8 cellular contexts compared by ENCODE assay signal in the genomic region with DNA sequence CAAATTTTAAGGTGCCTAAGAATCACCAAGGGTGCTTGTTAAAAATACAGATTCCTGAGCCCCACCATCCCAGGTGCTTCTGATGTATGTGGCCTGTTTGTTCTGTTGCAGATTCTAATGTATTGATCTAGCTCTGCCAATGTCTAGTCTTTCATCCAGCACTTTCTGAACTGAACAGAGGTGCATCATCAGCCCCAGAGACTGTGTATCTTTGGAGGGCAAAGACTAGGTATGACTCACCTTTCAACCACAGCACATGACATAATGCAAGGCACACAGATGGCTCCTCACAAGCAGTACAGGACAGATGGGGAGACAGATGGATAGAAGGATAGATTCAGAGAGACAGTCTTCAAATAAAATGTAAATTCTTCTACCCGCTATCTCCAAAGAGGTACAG. TPM values are rescaled to one million over a fixed set of nuclear protein-coding genes. Genes with fewer than 3 reads are reported as not detected.
DNase-seq lines count a peak whose midpoint lies in the region; ATAC-seq, FAIRE-seq and TF ChIP-seq lines count a peak whose summit lies in the region.

No MANE protein-coding gene starts in this region.

- H3K9me3 ChIP-seq in mammary epithelial cell (replicated peaks; ENCODE audit: insufficient read depth, low read length) (no peaks in the 10 kb centered on the region), heart right ventricle (no peaks in the 10 kb centered on the region)

- H3K36me3 ChIP-seq in mammary epithelial cell (ENCODE audit: insufficient read depth, low read length) (peaks cover 9% of the 10 kb centered on the region), heart right ventricle (peaks cover 0 to 100% (median 24%) of the 10 kb centered on the region in 9 donors)

- intact Hi-C loops in mammary epithelial cell (cut with micrococcal nuclease) = loop anchor here (2.0 kb wide), 1 partner anchor 14 kb away; no protein-coding TSS in a partner anchor
- intact Hi-C loops in heart right ventricle (cut with DNase I) = no loop called here

- DNase-seq in M059J (ENCODE audit: low read depth) = peak; percentile 90
- peak; percentile 86 for DNase-seq in mammary epithelial cell
- DNase-seq in urothelium cell line (ENCODE audit: low spot score) = peak; percentile 77
- no peak for DNase-seq in MV-4-11 (lab: John Stamatoyannopoulos, UW)
- no peak for DNase-seq in heart right ventricle
- no peak for DNase-seq in NCI-H2081 treated with DMSO at 0.1 percent for 48 hours (lab: John Stamatoyannopoulos, UW)

- H3K79me2 ChIP-seq in mammary epithelial cell (ENCODE audit: insufficient read depth, low read length) = no peaks in the 10 kb centered on the region

- H3K27me3 ChIP-seq in mammary epithelial cell (ENCODE audit: insufficient read depth, low read length) (no peaks in the 10 kb centered on the region), heart right ventricle (no peaks in the 10 kb centered on the region)

- H3K9ac ChIP-seq in mammary epithelial cell (ENCODE audit: insufficient read depth, low read length) = no peak overlapping the region

- BruUV-seq in mammary epithelial cell (replicated peaks; lab: Mats Ljungman, UMichigan) = no TSS peak

- no peak for FAIRE-seq in urothelium cell line (lab: Jason Lieb, UNC)

- CTCF ChIA-PET in mammary epithelial cell (lab: Charles Lee; ENCODE audit: low non-redundant PET) = no interaction called here

- H3K4me3 ChIP-seq in mammary epithelial cell (replicated peaks in 1 of 3; ENCODE audit: insufficient read depth in 1 of 3, low read depth in 2 of 3, low read length in 3 of 3) (no peak overlapping the region), heart right ventricle (no peak overlapping the region)

- 100% methylated on average over 1 of the region's 1 CpG for WGBS in mammary epithelial cell (ENCODE audit: low coverage, missing lambda C conversion rate)
- 100% methylated on average over 1 of the region's 1 CpG for WGBS in heart right ventricle, 2 donors

- no peaks in the 10 kb centered on the region for H4K20me1 ChIP-seq in mammary epithelial cell (ENCODE audit: insufficient read depth, low read length)

- dilution Hi-C loops in mammary epithelial cell (cut with HindIII; ENCODE audit: low sequenced_read_pairs) = loop anchor here (5.0 kb wide), 1 partner anchor 51 kb away; no protein-coding TSS in a partner anchor

- H3K27ac ChIP-seq in mammary epithelial cell (ENCODE audit: insufficient read depth, low read depth, low read length) = peak overlapping the region; percentile 69
- peak overlapping the region in 1 of 10 donors; percentile 62 for H3K27ac ChIP-seq in heart right ventricle

- TF ChIP-seq CTCF in mammary epithelial cell (conservative IDR thresholded peaks at IDR 0.05 in 1 of 2, IDR thresholded peaks at IDR 0.05 in 1 of 2; ENCODE audit: extremely low read depth in 1 of 2, insufficient read depth in 1 of 2, low read depth in 1 of 2, low read length in 2 of 2) (no peak), heart right ventricle (IDR thresholded peaks at IDR 0.05) (no peak)

- H3K4me2 ChIP-seq in mammary epithelial cell (ENCODE audit: insufficient read depth, low read depth, low read length) = no peak overlapping the region

- ATAC-seq in GM18502 (IDR thresholded peaks at IDR 0.05; ENCODE audit: poor library complexity, unreplicated experiment) (peak; percentile 85), GM21723 (IDR thresholded peaks at IDR 0.05; ENCODE audit: unreplicated experiment) (peak; percentile 67), heart right ventricle (no peak)

- no peak overlapping the region for H2AFZ ChIP-seq in mammary epithelial cell (ENCODE audit: low read depth, low read length)

- in situ Hi-C loops in mammary epithelial cell (cut with MboI; ENCODE audit: low sequenced_read_pairs in 2 of 2) = no loop called here

- H3K4me1 ChIP-seq in mammary epithelial cell (ENCODE audit: insufficient read depth, low read length) (peaks cover 51% of the 10 kb centered on the region), heart right ventricle (peaks cover 0 to 37% (median 0%) of the 10 kb centered on the region in 9 donors)

RNA-seq across cellular contexts. Expression of a gene that starts 32.3 kb away (rescaled TPM):
- 73.2 and 87.1 TPM in 2 replicates for total RNA-seq in M059J (2014; rRNA removed; shearing (Covaris generic))
- 10 to 100 TPM; 22.5 to 43.2 TPM for total RNA-seq in mammary epithelial cell
- polyA plus RNA-seq in mammary epithelial cell = 25.8 TPM
- 2.3 TPM for polyA minus RNA-seq in mammary epithelial cell
- total RNA-seq in heart right ventricle = 10 to 100 TPM; 17.2 to 41.1 (median 26.5) TPM
- 10 to 100 TPM; 32.8 to 44.3 TPM for polyA plus RNA-seq in heart right ventricle

Comparison
In these comparisons a context has a peak if more than half of its experiments do, and no peak if none do; other contexts are left out.
1. ATAC-seq: peak in GM18502 (single experiment) and GM21723 (single experiment); none in heart right ventricle (0 of 8).
2. DNase-seq: peak in M059J (single experiment), mammary epithelial cell (single experiment) and urothelium cell line (single experiment); none in MV-4-11 (single experiment), heart right ventricle (0 of 2) and NCI-H2081 treated with DMSO at 0.1 percent for 48 hours (single experiment).